Comparison of ENCODE assay signal across 9 cellular contexts in the genomic region with DNA sequence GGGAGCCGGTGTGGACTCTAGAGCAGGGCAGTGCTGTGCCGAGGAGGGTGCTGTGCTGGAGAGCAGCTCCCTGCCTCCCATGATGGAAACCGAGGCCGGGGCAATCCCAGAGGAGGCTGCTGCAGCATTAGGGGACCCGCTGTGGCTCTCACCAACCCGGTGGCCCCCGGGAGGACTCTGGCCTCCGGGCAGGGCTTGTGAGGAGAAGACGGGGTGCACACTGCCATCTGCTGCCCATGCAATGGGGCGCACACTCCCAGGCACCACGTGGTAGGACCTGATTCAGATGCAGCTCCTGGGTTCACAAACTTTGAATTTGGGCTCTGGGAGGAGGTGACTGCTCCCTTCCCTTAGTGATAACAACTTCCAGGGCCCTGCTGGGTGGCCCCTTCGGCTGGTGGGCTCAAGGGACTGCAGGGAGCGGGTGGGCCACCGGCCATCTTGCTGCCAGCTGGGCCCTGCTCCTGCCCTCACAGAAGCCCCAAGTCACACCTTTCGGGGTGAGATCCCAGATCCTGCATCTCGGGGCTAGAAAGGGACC.
A peak's percentile ranks its signal among the peaks of the same experiment; 100 is the strongest.
DNase-seq lines count a peak whose midpoint lies in the region; ATAC-seq and TF ChIP-seq lines count a peak whose summit lies in the region.
"Had no signal": no experiment of that assay in that cellular context is flagged by ENCODE, and none has a peak within 500 bp of the region (broad histone marks: within the 10 kb centered on the region; RNA-seq: fewer than 3 reads in every experiment).

No MANE protein-coding gene starts in this region.

- intact Hi-C loops in Panc1 (cut with micrococcal nuclease; ENCODE audit: unreplicated experiment): loop anchor here (5.0 kb wide), 1 partner anchor 226 kb away; no protein-coding TSS in a partner anchor
- intact Hi-C loops in testis (cut with DNase I; ENCODE audit: low total_unique reads): no loop called here

- no peaks in the 10 kb centered on the region for H3K9me3 ChIP-seq in Panc1 (ENCODE audit: control insufficient read depth, insufficient read depth, low read depth, low read length)
- H3K9me3 ChIP-seq in testis: no peaks in the 10 kb centered on the region

- H3K27ac Mint-ChIP-seq in activated CD4-positive, alpha-beta T cell treated with anti-CD3 and anti-CD28 coated beads, Interleukin-2, amount 10 ng/mL, durations not matched to agents 7 days and 5 days: no peak overlapping the region

- H3K36me3 Mint-ChIP-seq in activated CD4-positive, alpha-beta T cell treated with anti-CD3 and anti-CD28 coated beads, Interleukin-2, amount 10 ng/mL, durations not matched to agents 7 days and 5 days (ENCODE audit: low read depth): no peaks in the 10 kb centered on the region

- BruUV-seq in Panc1 (replicated peaks; lab: Mats Ljungman, UMichigan): no TSS peak

- DNase-seq in activated CD4-positive, alpha-beta T cell treated with anti-CD3 and anti-CD28 coated beads, Interleukin-2, amount 10 ng/mL, durations not matched to agents 7 days and 5 days: peak; percentile 11
- DNase-seq in activated CD4-positive, alpha-beta T cell treated with anti-CD3 and anti-CD28 coated beads, Interleukin-2, amount 50 U/mL, for 4 hours: no peak
- DNase-seq in Panc1 (ENCODE audit: low read depth, low spot score): no peak
- DNase-seq in fibroblast of mammary gland (ENCODE audit: low read depth): peak; percentile 10
- peak; percentile 26 for DNase-seq in testis
- no peak for DNase-seq in G401 (ENCODE audit: low spot score)
- DNase-seq in globus pallidus (ENCODE audit: low spot score): no peak

- TF ChIP-seq CTCF in Panc1 (IDR thresholded peaks at IDR 0.05): peak; percentile 84
- peak; percentile 7 for TF ChIP-seq CTCF in fibroblast of mammary gland (conservative IDR thresholded peaks at IDR 0.05; ENCODE audit: control insufficient read depth, insufficient read depth, low read depth, low read length)
- TF ChIP-seq CTCF in testis (IDR thresholded peaks at IDR 0.05): no peak

- H3K27ac ChIP-seq in Panc1 (ENCODE audit: low read length) (no peak overlapping the region), testis (no peak overlapping the region)
- H3K27ac ChIP-seq: SK-N-MC had no signal

- no peak overlapping the region for H3K4me3 ChIP-seq in Panc1 (ENCODE audit: low read depth in 2 of 2, low read length in 2 of 2)
- no peak overlapping the region for H3K4me3 ChIP-seq in fibroblast of mammary gland (ENCODE audit: control insufficient read depth, low read depth, low read length)
- H3K4me3 ChIP-seq in testis: no peak overlapping the region
- H3K4me3 ChIP-seq: SK-N-MC had no signal

- H3K4me3 Mint-ChIP-seq in activated CD4-positive, alpha-beta T cell treated with anti-CD3 and anti-CD28 coated beads, Interleukin-2, amount 10 ng/mL, durations not matched to agents 7 days and 5 days: no peak overlapping the region

- ATAC-seq in Panc1: peak; percentile 60
- no peak for ATAC-seq in HG03520 (IDR thresholded peaks at IDR 0.05; ENCODE audit: unreplicated experiment)

- H3K9me3 Mint-ChIP-seq in activated CD4-positive, alpha-beta T cell treated with anti-CD3 and anti-CD28 coated beads, Interleukin-2, amount 10 ng/mL, durations not matched to agents 7 days and 5 days: no peaks in the 10 kb centered on the region

- CTCF ChIA-PET in activated CD4-positive, alpha-beta T cell treated with anti-CD3 and anti-CD28 coated beads, Interleukin-2, amount 10 ng/mL, durations not matched to agents 7 days and 5 days (lab: Charles Lee): interaction anchor here (1.2 kb wide), 1 partner anchor 283 kb away, joined by 5 read pairs; no protein-coding TSS in a partner anchor
- CTCF ChIA-PET in Panc1 (lab: Charles Lee): interaction anchor here (0.6 to 0.7 kb wide), 2 partner anchors 15 to 283 kb away, joined by 3 to 4 read pairs; no protein-coding TSS in a partner anchor

- H3K36me3 ChIP-seq in Panc1 (ENCODE audit: control insufficient read depth, insufficient read depth, low read length) (no peaks in the 10 kb centered on the region), testis (ENCODE audit: low read depth, missing control alignments) (no peaks in the 10 kb centered on the region)

- H3K27me3 ChIP-seq in Panc1 (ENCODE audit: control insufficient read depth, insufficient read depth, low read length): peaks cover 4% of the 10 kb centered on the region; the same call in 1 of the 2 replicates
- no peaks in the 10 kb centered on the region for H3K27me3 ChIP-seq in testis

- no peaks in the 10 kb centered on the region for H3K4me1 Mint-ChIP-seq in activated CD4-positive, alpha-beta T cell treated with anti-CD3 and anti-CD28 coated beads, Interleukin-2, amount 10 ng/mL, durations not matched to agents 7 days and 5 days

- POLR2A ChIA-PET in activated CD4-positive, alpha-beta T cell treated with anti-CD3 and anti-CD28 coated beads, Interleukin-2, amount 10 ng/mL, durations not matched to agents 7 days and 5 days (lab: Charles Lee): no interaction called here
- POLR2A ChIA-PET in Panc1 (lab: Charles Lee): no interaction called here

- H3K4me1 ChIP-seq in Panc1 (ENCODE audit: control insufficient read depth, insufficient read depth, low read length) (peaks cover 15% of the 10 kb centered on the region), testis (peaks cover 14% of the 10 kb centered on the region)

- WGBS in testis, 2 donors: 74 to 89% methylated on average over 9 to 16 of the region's 16 CpGs

- H3K27me3 Mint-ChIP-seq in activated CD4-positive, alpha-beta T cell treated with anti-CD3 and anti-CD28 coated beads, Interleukin-2, amount 10 ng/mL, durations not matched to agents 7 days and 5 days: no peaks in the 10 kb centered on the region

- TF ChIP-seq POLR2A in testis (IDR thresholded peaks at IDR 0.05): no peak

- in situ Hi-C loops in Panc1 (cut with HindIII; ENCODE audit: low pct_unique_long_range_greater_than_20kb, low sequenced_read_pairs): no loop called here
- in situ Hi-C loops in G401 (cut with HindIII; ENCODE audit: low sequenced_read_pairs): no loop called here

Comparison
In these comparisons a context has a peak if more than half of its experiments do, and no peak if none do; other contexts are left out.
1. DNase-seq: peak in activated CD4-positive, alpha-beta T cell treated with anti-CD3 and anti-CD28 coated beads, Interleukin-2, amount 10 ng/mL, durations not matched to agents 7 days and 5 days (single experiment), fibroblast of mammary gland (single experiment) and testis (single experiment); none in activated CD4-positive, alpha-beta T cell treated with anti-CD3 and anti-CD28 coated beads, Interleukin-2, amount 50 U/mL, for 4 hours (0 of 2), Panc1 (single experiment), G401 (single experiment) and globus pallidus (single experiment).
2. CTCF ChIP-seq: peak in Panc1 (single experiment) and fibroblast of mammary gland (single experiment); none in testis (0 of 3).